In the genomic region with DNA sequence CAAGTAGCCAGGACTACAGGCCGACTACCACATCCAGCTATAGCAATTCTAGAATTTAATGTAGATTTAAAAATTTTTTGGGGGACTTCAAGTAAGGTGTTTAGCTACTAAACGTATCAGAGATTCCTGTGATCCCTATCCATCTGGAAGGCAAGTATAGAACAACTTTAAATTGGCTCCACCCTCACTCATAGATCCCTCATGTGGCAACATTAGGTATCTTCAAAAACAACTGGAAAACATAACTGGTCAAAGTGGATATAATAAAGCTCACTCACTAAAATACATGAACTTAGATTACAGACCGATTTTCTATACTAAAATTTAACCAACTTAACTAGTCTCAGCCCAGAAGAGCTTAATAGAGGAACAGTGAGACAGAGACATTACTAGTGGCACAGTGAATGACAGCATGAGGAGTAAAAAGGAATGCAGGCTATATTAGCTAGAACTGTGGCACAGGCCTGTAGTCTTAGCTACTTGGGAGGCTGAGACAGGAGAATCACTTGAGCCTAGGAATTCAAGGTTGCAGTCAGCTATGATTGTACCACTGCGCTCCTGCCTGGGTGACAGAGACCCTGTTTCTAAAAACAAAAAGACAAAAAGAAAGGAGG, we compare ENCODE assay signal across 18 cellular contexts. TPM values are rescaled to one million over a fixed set of nuclear protein-coding genes. Genes with fewer than 3 reads are reported as not detected.
DNase-seq lines count a peak whose midpoint lies in the region; ATAC-seq and TF ChIP-seq lines count a peak whose summit lies in the region.
"Had no signal": no experiment of that assay in that cellular context is flagged by ENCODE, and none has a peak within 500 bp of the region (broad histone marks: within the 10 kb centered on the region; RNA-seq: fewer than 3 reads in every experiment).

No MANE protein-coding gene starts in this region.

- CTCF ChIA-PET in IMR-90 (lab: Yijun Ruan, JAX): interaction anchor here (0.7 to 1.2 kb wide), 3 partner anchors 11 to 112 kb away, joined by 4 to 5 read pairs (median 4); no protein-coding TSS in a partner anchor

- H3K27ac ChIP-seq in IMR-90 (ENCODE audit: insufficient read depth, low read length): no peak overlapping the region
- H3K27ac ChIP-seq: heart left ventricle, testis, VCaP had no signal

- ATAC-seq in IMR-90 (ENCODE audit: low read depth): no peak
- ATAC-seq in activated naive CD8-positive, alpha-beta T cell treated with anti-CD3 and anti-CD28 coated beads, Interleukin-2, amount 50 U/mL, for 24 hours: no peak
- ATAC-seq: heart left ventricle, right cardiac atrium had no signal

- H3K23ac ChIP-seq in IMR-90 (ENCODE audit: low read depth, low read length): peak overlapping the region; percentile 11; the same call in 1 of the 2 replicates

- no peak overlapping the region for H3K18ac ChIP-seq in IMR-90 (ENCODE audit: low read depth, low read length)

- H4K5ac ChIP-seq in IMR-90 (ENCODE audit: low read depth, low read length): no peak overlapping the region

- no peaks in the 10 kb centered on the region for H3K27me3 ChIP-seq in IMR-90 (ENCODE audit: control insufficient read depth, insufficient read depth, low read length)
- H3K27me3 ChIP-seq: heart left ventricle, testis had no signal

- H3K4ac ChIP-seq in IMR-90 (ENCODE audit: low read depth, low read length): no peak overlapping the region

- in situ Hi-C loops in IMR-90 (cut with MboI; ENCODE audit: low sequenced_read_pairs) (no loop called here), GM13976 (cut with MboI; ENCODE audit: low sequenced_read_pairs, unreplicated experiment) (no loop called here)

- H3K4me2 ChIP-seq in IMR-90 (ENCODE audit: low read depth, low read length): no peak overlapping the region

- dilution Hi-C loops in IMR-90 (cut with HindIII; ENCODE audit: low sequenced_read_pairs, unreplicated experiment): no loop called here

- H2BK15ac ChIP-seq in IMR-90 (ENCODE audit: low read depth, low read length): no peak overlapping the region

- no peak for TF ChIP-seq RAD21 in IMR-90 (IDR thresholded peaks at IDR 0.05; ENCODE audit: low read length)

- no peak overlapping the region for H3K9ac ChIP-seq in IMR-90 (ENCODE audit: low read depth, low read length)

- TF ChIP-seq CTCF in IMR-90 (conservative IDR thresholded peaks at IDR 0.05; ENCODE audit: low read depth, low read length): no peak
- TF ChIP-seq CTCF in progenitor cell of endocrine pancreas (IDR thresholded peaks at IDR 0.05; ENCODE audit: unreplicated experiment): no peak
- TF ChIP-seq CTCF in GM13976 (IDR thresholded peaks at IDR 0.05; ENCODE audit: borderline replicate concordance, control extremely low read depth, extremely low read depth, insufficient read depth, missing control alignments): no peak

- no peak overlapping the region for H3K4me3 ChIP-seq in IMR-90 (ENCODE audit: insufficient read depth, low read depth, low read length)
- H3K4me3 ChIP-seq: heart left ventricle, testis had no signal

- no peak for DNase-seq in activated naive CD4-positive, alpha-beta T cell (lab: John Stamatoyannopoulos, UW)
- DNase-seq in IMR-90 (no peak), progenitor cell of endocrine pancreas (ENCODE audit: low spot score, unreplicated experiment) (no peak), RPMI8226 (no peak), amygdala (lab: John Stamatoyannopoulos, UW) (no peak), GM13976 (ENCODE audit: low spot score) (no peak)
- DNase-seq in activated naive CD8-positive, alpha-beta T cell treated with anti-CD3 and anti-CD28 coated beads, Interleukin-2, amount 50 U/mL, for 24 hours: no peak
- DNase-seq: activated effector memory CD4-positive, alpha-beta T cell treated with Interleukin-2 at 50 U/mL for 16 hours; heart left ventricle; NCI-H1436 treated with DMSO at 0.1 percent for 48 hours; NCI-H526; right cardiac atrium; SHP77; stimulated activated CD4-positive, alpha-beta T cell treated with anti-CD3 and anti-CD28 coated beads, Interleukin-15, amount 100 ng/mL, for 24 hours; T-helper 1 cell; testis had no signal

- no peak for TF ChIP-seq POLR2A in IMR-90 (IDR thresholded peaks at IDR 0.05; ENCODE audit: low read depth, low read length)

- no peak overlapping the region for H2AK5ac ChIP-seq in IMR-90 (ENCODE audit: low read depth, low read length)

- H2BK120ac ChIP-seq in IMR-90 (ENCODE audit: low read depth, low read length): no peak overlapping the region

- H4K20me1 ChIP-seq in IMR-90 (ENCODE audit: insufficient read depth, low read length): peaks cover 68% of the 10 kb centered on the region

- WGBS in IMR-90 (ENCODE audit: extremely low coverage in 2 of 2, insufficient read length in 1 of 2), 2 experiments: no CpG with 5 or more reads among the region's 4 CpGs

- no peak overlapping the region for H2AFZ ChIP-seq in IMR-90 (replicated peaks; ENCODE audit: low read length, poor library complexity)

- no peak overlapping the region for H2BK20ac ChIP-seq in IMR-90 (ENCODE audit: low read depth, low read length)

- peaks cover 16% of the 10 kb centered on the region for H3K36me3 Mint-ChIP-seq in activated naive CD4-positive, alpha-beta T cell treated with anti-CD3 and anti-CD28 coated beads, Interleukin-2, amount 50 U/mL, for 24 hours
- peaks cover 30% of the 10 kb centered on the region for H3K36me3 Mint-ChIP-seq in activated naive CD8-positive, alpha-beta T cell treated with anti-CD3 and anti-CD28 coated beads, Interleukin-2, amount 50 U/mL, for 24 hours (ENCODE audit: low read depth)
- H3K36me3 Mint-ChIP-seq in progenitor cell of endocrine pancreas (ENCODE audit: insufficient read depth): peaks cover 10% of the 10 kb centered on the region

- H3K27me3 Mint-ChIP-seq in activated naive CD4-positive, alpha-beta T cell treated with anti-CD3 and anti-CD28 coated beads, Interleukin-2, amount 50 U/mL, for 24 hours: no peaks in the 10 kb centered on the region
- no peaks in the 10 kb centered on the region for H3K27me3 Mint-ChIP-seq in activated naive CD8-positive, alpha-beta T cell treated with anti-CD3 and anti-CD28 coated beads, Interleukin-2, amount 50 U/mL, for 24 hours
- no peaks in the 10 kb centered on the region for H3K27me3 Mint-ChIP-seq in progenitor cell of endocrine pancreas

- H3K9me3 Mint-ChIP-seq in activated naive CD4-positive, alpha-beta T cell treated with anti-CD3 and anti-CD28 coated beads, Interleukin-2, amount 50 U/mL, for 24 hours: no peaks in the 10 kb centered on the region
- no peaks in the 10 kb centered on the region for H3K9me3 Mint-ChIP-seq in activated naive CD8-positive, alpha-beta T cell treated with anti-CD3 and anti-CD28 coated beads, Interleukin-2, amount 50 U/mL, for 24 hours
- no peaks in the 10 kb centered on the region for H3K9me3 Mint-ChIP-seq in progenitor cell of endocrine pancreas (ENCODE audit: low read depth)

- H2BK5ac ChIP-seq in IMR-90 (ENCODE audit: low read depth, low read length, poor library complexity, severe bottlenecking): no peak overlapping the region

- H3K9me3 ChIP-seq in IMR-90 (ENCODE audit: control insufficient read depth, insufficient read depth, low read length): no peaks in the 10 kb centered on the region
- H3K9me3 ChIP-seq: heart left ventricle, testis had no signal

- no peak overlapping the region for H4K8ac ChIP-seq in IMR-90 (ENCODE audit: low read depth in 2 of 2, low read length in 2 of 2)

- no peak overlapping the region for H2AK9ac ChIP-seq in IMR-90 (replicated peaks; ENCODE audit: low read depth, low read length, poor library complexity)

- no TSS peak for BruUV-seq in IMR-90 (replicated peaks; lab: Mats Ljungman, UMichigan)

- H3K9me1 ChIP-seq in IMR-90 (ENCODE audit: insufficient read depth, low read length): 0 out of 2 replicates have a peak, but pooled peaks cover 6% of the 10 kb centered on the region

- peaks cover 5% of the 10 kb centered on the region for H3K36me3 ChIP-seq in IMR-90 (ENCODE audit: control insufficient read depth, insufficient read depth, low read length)

- H3K14ac ChIP-seq in IMR-90 (replicated peaks; ENCODE audit: low read depth, low read length): 0 out of 2 replicates have a peak overlapping the region, but pooled peaks have one; percentile 14

- intact Hi-C loops in IMR-90 (cut with micrococcal nuclease): no loop called here

- H4K91ac ChIP-seq in IMR-90 (ENCODE audit: insufficient read depth, low read depth, low read length): no peak overlapping the region

- H3K4me1 ChIP-seq in IMR-90 (ENCODE audit: control insufficient read depth, insufficient read depth, low read length): 0 out of 2 replicates have a peak, but pooled peaks cover 1% of the 10 kb centered on the region
- H3K4me1 ChIP-seq: testis had no signal

- no peak overlapping the region for H3K56ac ChIP-seq in IMR-90 (ENCODE audit: extremely low read depth, insufficient read depth, low read length)

- H3K4me3 Mint-ChIP-seq in activated naive CD4-positive, alpha-beta T cell treated with anti-CD3 and anti-CD28 coated beads, Interleukin-2, amount 50 U/mL, for 24 hours: peak overlapping the region; percentile 41
- H3K4me3 Mint-ChIP-seq in activated naive CD8-positive, alpha-beta T cell treated with anti-CD3 and anti-CD28 coated beads, Interleukin-2, amount 50 U/mL, for 24 hours: no peak overlapping the region
- no peak overlapping the region for H3K4me3 Mint-ChIP-seq in progenitor cell of endocrine pancreas (ENCODE audit: low read depth)

- no peak overlapping the region for H3K27ac Mint-ChIP-seq in activated naive CD4-positive, alpha-beta T cell treated with anti-CD3 and anti-CD28 coated beads, Interleukin-2, amount 50 U/mL, for 24 hours
- peak overlapping the region; percentile 57 for H3K27ac Mint-ChIP-seq in activated naive CD8-positive, alpha-beta T cell treated with anti-CD3 and anti-CD28 coated beads, Interleukin-2, amount 50 U/mL, for 24 hours
- peak overlapping the region; percentile 92 for H3K27ac Mint-ChIP-seq in progenitor cell of endocrine pancreas

- POLR2A ChIA-PET in IMR-90 (lab: Charles Lee; ENCODE audit: unreplicated experiment): interaction anchor here (0.5 kb wide), 1 partner anchor 13 kb away, joined by 9 read pairs; no protein-coding TSS in a partner anchor

- peaks cover 8 to 41% of the 10 kb centered on the region in 2 experiments for H3K79me1 ChIP-seq in IMR-90 (ENCODE audit: low read depth in 1 of 2, low read length in 2 of 2)

- peaks cover 76% of the 10 kb centered on the region for H3K4me1 Mint-ChIP-seq in activated naive CD4-positive, alpha-beta T cell treated with anti-CD3 and anti-CD28 coated beads, Interleukin-2, amount 50 U/mL, for 24 hours
- H3K4me1 Mint-ChIP-seq in activated naive CD8-positive, alpha-beta T cell treated with anti-CD3 and anti-CD28 coated beads, Interleukin-2, amount 50 U/mL, for 24 hours: peaks cover 56% of the 10 kb centered on the region
- H3K4me1 Mint-ChIP-seq in progenitor cell of endocrine pancreas (ENCODE audit: low read depth): no peaks in the 10 kb centered on the region

TF ChIP-seq in IMR-90, 13 proteins besides CTCF, POLR2A, EP300 and RAD21 (continues in another document):
- no peak for TF ChIP-seq RFX5 (IDR thresholded peaks at IDR 0.05; ENCODE audit: low read depth, low read length)
- TF ChIP-seq MXI1 (IDR thresholded peaks at IDR 0.05; ENCODE audit: borderline replicate concordance, low read depth, low read length): no peak
- TF ChIP-seq MAFK (IDR thresholded peaks at IDR 0.05; ENCODE audit: low read depth, low read length): no peak

RNA-seq across cellular contexts. Expression of gene NUP153, which starts 14.7 kb away (rescaled TPM):
- 37.5 and 39.4 TPM in 2 replicates for total RNA-seq in IMR-90 (2012; rRNA removed)
- polyA plus RNA-seq in IMR-90 (2012; rRNA removed): 17.2 and 17.5 TPM in 2 replicates
- 3.9 and 4.4 TPM in 2 replicates for polyA plus RNA-seq in IMR-90 (2012; cell fraction: cytosol; rRNA removed)
- polyA plus RNA-seq in IMR-90 (2012; cell fraction: nucleus; rRNA removed; ENCODE audit: low replicate concordance): 9.2 and 32.3 TPM in 2 replicates
- 50.3 and 53.4 TPM in 2 replicates for total RNA-seq in progenitor cell of endocrine pancreas
